ENCODE assay signal across 16 cellular contexts in the genomic region with DNA sequence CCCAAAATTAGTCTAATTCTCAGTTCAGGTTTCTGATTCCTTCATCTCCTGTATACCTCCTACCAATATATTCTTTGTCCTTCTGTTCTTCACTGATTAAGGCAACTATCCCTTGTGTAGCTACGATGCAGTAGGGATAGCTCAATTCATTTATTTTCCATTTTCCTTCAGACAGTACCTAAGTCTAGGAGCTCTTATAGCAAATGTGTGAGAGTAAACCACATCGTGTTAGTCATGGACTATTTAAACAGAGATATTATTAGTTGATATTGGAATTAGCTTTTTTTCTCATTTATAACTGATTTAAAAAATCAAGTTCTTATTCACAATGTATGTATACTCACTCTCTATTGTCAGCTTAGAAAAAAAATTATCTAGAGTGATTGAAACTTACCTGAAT.
DNase-seq lines count a peak whose midpoint lies in the region; ATAC-seq and TF ChIP-seq lines count a peak whose summit lies in the region.
"Had no signal": no experiment of that assay in that cellular context is flagged by ENCODE, and none has a peak within 500 bp of the region (broad histone marks: within the 10 kb centered on the region; RNA-seq: fewer than 3 reads in every experiment).

No MANE protein-coding gene starts in this region.

- H3K36me3 ChIP-seq in cardiac muscle cell (no peaks in the 10 kb centered on the region), gastrocnemius medialis (no peaks in the 10 kb centered on the region)
- H3K36me3 ChIP-seq: BLaER1 treated with 17β-estradiol and CSF1 and Interleukin-3, amounts not matched to agents 10 nM and 100 nM had no signal

- H3K27ac ChIP-seq in cardiac muscle cell: peak overlapping the region; percentile 49
- peak overlapping the region; percentile 59 to 68 (median 60) for H3K27ac ChIP-seq in gastrocnemius medialis
- H3K27ac ChIP-seq: 22Rv1; A549; BLaER1 treated with 17β-estradiol and CSF1 and Interleukin-3, amounts not matched to agents 10 nM and 100 nM; C4-2B had no signal

- H3K4me1 ChIP-seq in cardiac muscle cell (ENCODE audit: low read depth) (no peaks in the 10 kb centered on the region), gastrocnemius medialis (no peaks in the 10 kb centered on the region)
- H3K4me1 ChIP-seq: A549; BLaER1 treated with 17β-estradiol and CSF1 and Interleukin-3, amounts not matched to agents 10 nM and 100 nM; Caco-2 had no signal

- ATAC-seq in left cardiac atrium: no peak
- peak; percentile 31 to 36 for ATAC-seq in gastrocnemius medialis
- ATAC-seq in GM18505 (IDR thresholded peaks at IDR 0.05; ENCODE audit: unreplicated experiment): no peak
- ATAC-seq: A549; CD8-positive, alpha-beta T cell had no signal

- intact Hi-C loops in left cardiac atrium (cut with DNase I): no loop called here
- intact Hi-C loops in gastrocnemius medialis (cut with DNase I; ENCODE audit: low total_unique reads): no loop called here

- H3K27me3 ChIP-seq in cardiac muscle cell: no peaks in the 10 kb centered on the region
- no peaks in the 10 kb centered on the region for H3K27me3 ChIP-seq in gastrocnemius medialis
- H3K27me3 ChIP-seq: BLaER1 treated with 17β-estradiol and CSF1 and Interleukin-3, amounts not matched to agents 10 nM and 100 nM had no signal

- TF ChIP-seq CTCF in cardiac muscle cell (IDR thresholded peaks at IDR 0.05; ENCODE audit: low read depth, low read length) (no peak), gastrocnemius medialis (IDR thresholded peaks at IDR 0.05 in 4 of 5, conservative IDR thresholded peaks at IDR 0.05 in 1 of 5) (no peak)

- no peak overlapping the region for H3K4me3 ChIP-seq in cardiac muscle cell
- H3K4me3 ChIP-seq in gastrocnemius medialis: peak overlapping the region in 1 of 4 donors; percentile 17
- H3K4me3 ChIP-seq: A549; BLaER1 treated with 17β-estradiol and CSF1 and Interleukin-3, amounts not matched to agents 10 nM and 100 nM had no signal

- TF ChIP-seq POLR2A in gastrocnemius medialis (IDR thresholded peaks at IDR 0.05): no peak
- TF ChIP-seq POLR2A in GM18505 (IDR thresholded peaks at IDR 0.05; ENCODE audit: borderline replicate concordance, extremely low read depth, insufficient read depth, insufficient read length): no peak

- no peak for DNase-seq in cardiac muscle cell (ENCODE audit: low read depth in 1 of 2, low spot score in 1 of 2)
- no peak for DNase-seq in left cardiac atrium
- DNase-seq in gastrocnemius medialis: no peak
- DNase-seq in activated CD4-positive, CD25-positive, alpha-beta regulatory T cell (lab: John Stamatoyannopoulos, UW): no peak
- DNase-seq: AML-193; Caco-2; Calu3; CD4-positive, alpha-beta T cell; CD8-positive, alpha-beta T cell; DMS79 treated with DMSO at 0.1 percent for 48 hours; GF-D8 had no signal

- no peaks in the 10 kb centered on the region for H3K9me3 ChIP-seq in cardiac muscle cell (ENCODE audit: low read depth)
- no peaks in the 10 kb centered on the region for H3K9me3 ChIP-seq in gastrocnemius medialis
- H3K9me3 ChIP-seq: A549 had no signal

- in situ Hi-C loops in gastrocnemius medialis (cut with MboI; ENCODE audit: low sequenced_read_pairs in 4 of 4): no loop called here

Comparison
In these comparisons a context has a peak if more than half of its experiments do, and no peak if none do; other contexts are left out.
1. ATAC-seq: peak in gastrocnemius medialis (2 of 2); none in left cardiac atrium (0 of 2) and GM18505 (single experiment).